In the genomic region with DNA sequence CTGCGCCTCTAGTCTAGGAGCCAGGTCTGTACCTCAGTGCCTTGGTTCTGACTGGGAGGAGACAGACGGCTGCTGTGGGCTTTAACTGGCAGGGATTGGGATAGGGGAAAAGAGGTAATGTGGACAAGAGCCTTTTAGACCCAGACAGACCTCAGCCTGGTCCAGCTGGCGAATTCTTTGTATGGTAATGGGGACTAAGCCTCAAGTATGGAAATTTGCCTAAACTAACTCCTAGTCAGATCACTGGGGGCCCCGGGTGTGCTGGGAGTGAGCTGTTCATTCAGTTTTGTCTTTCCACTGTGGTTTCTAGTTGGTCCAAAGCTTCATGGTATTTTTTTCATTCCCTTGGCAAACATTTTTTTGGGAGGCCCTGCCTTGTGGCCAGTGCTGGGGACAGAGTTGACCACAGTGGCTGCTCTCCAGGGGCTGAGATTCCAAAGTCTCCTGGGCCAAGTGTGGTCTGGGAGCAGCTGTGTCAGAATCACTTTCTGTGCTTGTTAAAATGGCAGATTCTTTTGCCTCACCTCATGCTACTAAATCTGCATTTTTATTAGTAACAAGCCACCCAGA, we compare ENCODE assay signal across 20 cellular contexts. TPM values are rescaled to one million over a fixed set of nuclear protein-coding genes. Genes with fewer than 3 reads are reported as not detected.
DNase-seq lines count a peak whose midpoint lies in the region; ATAC-seq and TF ChIP-seq lines count a peak whose summit lies in the region.
"Had no signal": no experiment of that assay in that cellular context is flagged by ENCODE, and none has a peak within 500 bp of the region (broad histone marks: within the 10 kb centered on the region; RNA-seq: fewer than 3 reads in every experiment).

No MANE protein-coding gene starts in this region.

- peaks cover 6% of the 10 kb centered on the region for H3K79me2 ChIP-seq in GM23338 (replicated peaks; ENCODE audit: insufficient read depth)

- H3K27me3 Mint-ChIP-seq in GM23338 (ENCODE audit: insufficient read depth, low read depth, poor library complexity) = peaks cover 7% of the 10 kb centered on the region
- H3K27me3 Mint-ChIP-seq in effector memory CD8-positive, alpha-beta T cell = peaks cover 12 to 13% of the 10 kb centered on the region in 2 donors
- H3K27me3 Mint-ChIP-seq: CD4-positive, alpha-beta memory T cell; progenitor cell of endocrine pancreas had no signal

- in situ Hi-C loops in astrocyte of the cerebellum (cut with HindIII; ENCODE audit: low sequenced_read_pairs) = no loop called here

- H3K9me2 ChIP-seq in GM23338 (ENCODE audit: insufficient read depth) = 0 out of 2 replicates have a peak, but pooled peaks cover 2% of the 10 kb centered on the region

- no peaks in the 10 kb centered on the region for H3K9me3 Mint-ChIP-seq in GM23338
- H3K9me3 Mint-ChIP-seq in effector memory CD8-positive, alpha-beta T cell = no peaks in the 10 kb centered on the region
- H3K9me3 Mint-ChIP-seq: CD4-positive, alpha-beta memory T cell; natural killer cell had no signal

- H3K4me2 ChIP-seq in GM23338 = 0 out of 2 replicates have a peak overlapping the region, but pooled peaks have one; percentile 20
- H3K4me2 ChIP-seq: hepatocyte, KMS-11 had no signal

- no peak overlapping the region for H3K27ac Mint-ChIP-seq in GM23338
- H3K27ac Mint-ChIP-seq in effector memory CD8-positive, alpha-beta T cell = no peak overlapping the region
- H3K27ac Mint-ChIP-seq: CD4-positive, alpha-beta memory T cell; natural killer cell; progenitor cell of endocrine pancreas had no signal

- H3K4me1 Mint-ChIP-seq in GM23338 = peaks cover 18% of the 10 kb centered on the region
- no peaks in the 10 kb centered on the region for H3K4me1 Mint-ChIP-seq in effector memory CD8-positive, alpha-beta T cell (ENCODE audit: low read depth in 2 of 2)
- H3K4me1 Mint-ChIP-seq: CD4-positive, alpha-beta memory T cell; natural killer cell had no signal

- H3K36me3 Mint-ChIP-seq in GM23338 (ENCODE audit: low read depth) = no peaks in the 10 kb centered on the region
- H3K36me3 Mint-ChIP-seq in effector memory CD8-positive, alpha-beta T cell (ENCODE audit: insufficient read depth) = no peaks in the 10 kb centered on the region
- H3K36me3 Mint-ChIP-seq: CD4-positive, alpha-beta memory T cell; natural killer cell had no signal

- H3K36me3 ChIP-seq in GM23338 (ENCODE audit: insufficient read depth) (no peaks in the 10 kb centered on the region), colonic mucosa (no peaks in the 10 kb centered on the region)
- H3K36me3 ChIP-seq: spleen, suprapubic skin had no signal

- no peak for TF ChIP-seq CTCF in GM23338 (conservative IDR thresholded peaks at IDR 0.05; ENCODE audit: low read depth in 2 of 2)
- TF ChIP-seq CTCF in astrocyte of the cerebellum (IDR thresholded peaks at IDR 0.05; ENCODE audit: low read depth, low read length, missing control alignments) = no peak
- no peak for TF ChIP-seq CTCF in colonic mucosa (IDR thresholded peaks at IDR 0.05)

- H3K27me3 ChIP-seq in GM23338 (ENCODE audit: insufficient read depth) = no peaks in the 10 kb centered on the region
- no peaks in the 10 kb centered on the region for H3K27me3 ChIP-seq in colonic mucosa
- H3K27me3 ChIP-seq: hepatocyte, spleen, suprapubic skin had no signal

- H3K9ac ChIP-seq in colonic mucosa (ENCODE audit: low read depth in 2 of 2, low read length in 2 of 2) = peak overlapping the region in 1 of 2 donors; percentile 2
- H3K9ac ChIP-seq: KMS-11 had no signal

- H3F3A ChIP-seq in GM23338 (replicated peaks; ENCODE audit: low read depth) = no peaks in the 10 kb centered on the region

- intact Hi-C loops in colonic mucosa (cut with DNase I) = no loop called here

- H3K9me3 ChIP-seq in colonic mucosa = no peaks in the 10 kb centered on the region
- H3K9me3 ChIP-seq: spleen, suprapubic skin had no signal

- DNase-seq in AG08396 (ENCODE audit: low spot score) = peak; percentile 63
- DNase-seq in GM23338 (ENCODE audit: low spot score) = no peak
- peak; percentile 89 for DNase-seq in astrocyte of the cerebellum (ENCODE audit: low read depth)
- DNase-seq in mesenteric fat pad (ENCODE audit: low spot score) = peak; percentile 55
- no peak for DNase-seq in colonic mucosa
- no peak for DNase-seq in effector memory CD8-positive, alpha-beta T cell
- DNase-seq in globus pallidus (ENCODE audit: low spot score) = no peak
- DNase-seq: activated gamma-delta T cell treated with Interleukin-2 at 50 U/mL for 16 hours; CD4-positive, alpha-beta memory T cell; DMS79; effector memory CD4-positive, alpha-beta T cell; natural killer cell; NCI-H2081; spleen; T-helper 1 cell had no signal

- no peak overlapping the region for H3K4me3 ChIP-seq in GM23338
- H3K4me3 ChIP-seq in astrocyte of the cerebellum (ENCODE audit: low read depth, low read length) = no peak overlapping the region
- no peak overlapping the region for H3K4me3 ChIP-seq in colonic mucosa
- H3K4me3 ChIP-seq: hepatocyte, spleen, suprapubic skin had no signal

- peaks cover 14% of the 10 kb centered on the region for H3K4me1 ChIP-seq in GM23338 (ENCODE audit: insufficient read depth)
- H3K4me1 ChIP-seq in colonic mucosa = no peaks in the 10 kb centered on the region
- H3K4me1 ChIP-seq: spleen, suprapubic skin had no signal

- ATAC-seq in GM23338 (peak; percentile 63), GM21825 (IDR thresholded peaks at IDR 0.05; ENCODE audit: unreplicated experiment) (no peak)
- no peak for ATAC-seq in effector memory CD8-positive, alpha-beta T cell (replicated peaks)
- ATAC-seq: natural killer cell had no signal

- H3K27ac ChIP-seq in GM23338 (ENCODE audit: low read depth) (no peak overlapping the region), colonic mucosa (no peak overlapping the region)
- H3K27ac ChIP-seq: hepatocyte, KMS-11, spleen, suprapubic skin had no signal

- no peak overlapping the region for H2AFZ ChIP-seq in GM23338
- H2AFZ ChIP-seq: hepatocyte had no signal

- H4K20me1 ChIP-seq in GM23338 (replicated peaks; ENCODE audit: insufficient read depth) = no peaks in the 10 kb centered on the region; the same call in 1 of the 2 replicates

- no peak overlapping the region for H3K4me3 Mint-ChIP-seq in GM23338
- no peak overlapping the region for H3K4me3 Mint-ChIP-seq in effector memory CD8-positive, alpha-beta T cell
- H3K4me3 Mint-ChIP-seq: CD4-positive, alpha-beta memory T cell; natural killer cell had no signal

TF ChIP-seq in GM23338, 12 proteins besides CTCF, POLR2A, EP300 and RAD21 (continues in another document):
- TF ChIP-seq POLR2AphosphoS5 (IDR thresholded peaks at IDR 0.05; ENCODE audit: low read depth) (no peak), NANOG (IDR thresholded peaks at IDR 0.05; ENCODE audit: borderline replicate concordance) (no peak), EZH2 (IDR thresholded peaks at IDR 0.05; ENCODE audit: low read depth, unreplicated experiment) (no peak), EZH2phosphoT487 (IDR thresholded peaks at IDR 0.05; ENCODE audit: unreplicated experiment) (no peak), REST (IDR thresholded peaks at IDR 0.05; ENCODE audit: unreplicated experiment) (no peak), ETS1 (IDR thresholded peaks at IDR 0.05) (no peak), ZNF114 (CRISPR knock-in tag; IDR thresholded peaks at IDR 0.05) (no peak)

RNA-seq across cellular contexts. Expression of gene TLN2, which starts 36.1 kb away (rescaled TPM):
- 24.0 and 30.7 TPM in 2 replicates for total RNA-seq in GM23338 (2014; rRNA removed; shearing (Covaris generic))
- polyA plus RNA-seq in GM23338 (2016; fragmentation: Nextera tagmentation; extraction: Ambion mirVana) = 16.8 and 19.5 TPM in 2 replicates
- total RNA-seq in mesenteric fat pad (122 TPM), colonic mucosa (10 to 100 TPM; 34.7 to 71.6 TPM)

Comparison
In these comparisons a context has a peak if more than half of its experiments do, and no peak if none do; other contexts are left out.
1. DNase-seq: peak in AG08396 (single experiment), astrocyte of the cerebellum (single experiment) and mesenteric fat pad (single experiment); none in GM23338 (single experiment), colonic mucosa (single experiment), effector memory CD8-positive, alpha-beta T cell (0 of 3) and globus pallidus (single experiment).